ENCODE assay signal across 1 cellular context in genomic region chr11:14259186-14259784, GRCh38.
TF ChIP-seq lines count a peak whose summit lies in the region.

No MANE protein-coding gene starts in this region.

TF ChIP-seq in GM12878, 131 proteins besides CTCF, POLR2A, EP300 and RAD21 (continued from another document):
- TF ChIP-seq ZBTB11 (CRISPR knock-in tag; IDR thresholded peaks at IDR 0.05): no peak
